Comparison of ENCODE assay signal across 10 cellular contexts in genomic region chr12:15599266-15600037, GRCh38.
A peak's percentile ranks its signal among the peaks of the same experiment; 100 is the strongest.
DNase-seq lines count a peak whose midpoint lies in the region; ATAC-seq and TF ChIP-seq lines count a peak whose summit lies in the region.
"Had no signal": no experiment of that assay in that cellular context is flagged by ENCODE, and none has a peak within 500 bp of the region (broad histone marks: within the 10 kb centered on the region; RNA-seq: fewer than 3 reads in every experiment).

No MANE protein-coding gene starts in this region.

- peaks cover 0 to 6% of the 10 kb centered on the region in 2 donors for H3K36me3 ChIP-seq in ascending aorta
- no peaks in the 10 kb centered on the region for H3K36me3 ChIP-seq in thyroid gland

- ATAC-seq in right cardiac atrium (peak; percentile 89 to 93), GM18861 (IDR thresholded peaks at IDR 0.05; ENCODE audit: unreplicated experiment) (no peak)

- peak overlapping the region; percentile 26 to 58 for H3K27ac ChIP-seq in ascending aorta
- H3K27ac ChIP-seq in right cardiac atrium (ENCODE audit: low read length) = peak overlapping the region; percentile 45
- H3K27ac ChIP-seq in thyroid gland = peak overlapping the region; percentile 25 to 52 (median 48)

- intact Hi-C loops in ascending aorta (cut with DNase I) = loop anchor here (10.0 kb wide), 1 partner anchor 65 kb away; no protein-coding TSS in a partner anchor
- intact Hi-C loops in right cardiac atrium (cut with DNase I) = loop anchor here in 2 of 4 donors (10.0 kb wide), 2 partner anchors 45 to 175 kb away; no protein-coding TSS in a partner anchor
- intact Hi-C loops in thyroid gland (cut with DNase I) = loop anchor here (10.0 kb wide), 1 partner anchor 195 kb away; no protein-coding TSS in a partner anchor

- H3K27me3 ChIP-seq in ascending aorta (no peaks in the 10 kb centered on the region), right cardiac atrium (ENCODE audit: control insufficient read depth, insufficient read depth) (no peaks in the 10 kb centered on the region), thyroid gland (no peaks in the 10 kb centered on the region)

- no peak overlapping the region for H3K4me3 ChIP-seq in ascending aorta
- H3K4me3 ChIP-seq in right cardiac atrium (ENCODE audit: low read length) = no peak overlapping the region
- H3K4me3 ChIP-seq in thyroid gland (replicated peaks in 1 of 3) = no peak overlapping the region

- H3K9me3 ChIP-seq in ascending aorta (no peaks in the 10 kb centered on the region), right cardiac atrium (ENCODE audit: control insufficient read depth, low read length) (no peaks in the 10 kb centered on the region), thyroid gland (no peaks in the 10 kb centered on the region)

- WGBS in right cardiac atrium = 26% methylated on average over 4 of the region's 4 CpGs
- 26 to 28% methylated on average over 4 of the region's 4 CpGs for WGBS in thyroid gland, 2 donors

- DNase-seq in NCI-H2227 (lab: John Stamatoyannopoulos, UW; ENCODE audit: unreplicated experiment) = peak; percentile 21
- no peak for DNase-seq in NCI-H2227 treated with DMSO at 0.1 percent for 48 hours (lab: John Stamatoyannopoulos, UW)
- peak in 1 of 2 donors; percentile 75 for DNase-seq in ascending aorta (ENCODE audit: low spot score in 2 of 2)
- no peak for DNase-seq in right cardiac atrium
- peak; percentile 78 for DNase-seq in thyroid gland
- no peak for DNase-seq in NCI-H1436 (lab: John Stamatoyannopoulos, UW)
- no peak for DNase-seq in effector CD4-positive, alpha-beta T cell
- DNase-seq: naive B cell, NCI-H524 treated with DMSO at 0.1 percent for 48 hours had no signal

- TF ChIP-seq POLR2A in thyroid gland (IDR thresholded peaks at IDR 0.05) = no peak

- H3K4me1 ChIP-seq in ascending aorta (peaks cover 0 to 14% of the 10 kb centered on the region in 2 donors), right cardiac atrium (ENCODE audit: control insufficient read depth, insufficient read depth, low read length) (peaks cover 8% of the 10 kb centered on the region), thyroid gland (peaks cover 10 to 11% of the 10 kb centered on the region in 2 donors)

- TF ChIP-seq CTCF in ascending aorta (IDR thresholded peaks at IDR 0.05) = no peak
- no peak for TF ChIP-seq CTCF in thyroid gland (IDR thresholded peaks at IDR 0.05)

Comparison
In these comparisons a context has a peak if more than half of its experiments do, and no peak if none do; other contexts are left out.
1. DNase-seq: peak in NCI-H2227 (single experiment) and thyroid gland (2 of 2); none in NCI-H2227 treated with DMSO at 0.1 percent for 48 hours (single experiment), right cardiac atrium (0 of 3), NCI-H1436 (single experiment) and effector CD4-positive, alpha-beta T cell (single experiment).
2. Peak in every context shown above with its lines, with median percentiles within 50 percentile points of each other: H3K27ac ChIP-seq.